9 cellular contexts compared by ENCODE assay signal in the genomic region with DNA sequence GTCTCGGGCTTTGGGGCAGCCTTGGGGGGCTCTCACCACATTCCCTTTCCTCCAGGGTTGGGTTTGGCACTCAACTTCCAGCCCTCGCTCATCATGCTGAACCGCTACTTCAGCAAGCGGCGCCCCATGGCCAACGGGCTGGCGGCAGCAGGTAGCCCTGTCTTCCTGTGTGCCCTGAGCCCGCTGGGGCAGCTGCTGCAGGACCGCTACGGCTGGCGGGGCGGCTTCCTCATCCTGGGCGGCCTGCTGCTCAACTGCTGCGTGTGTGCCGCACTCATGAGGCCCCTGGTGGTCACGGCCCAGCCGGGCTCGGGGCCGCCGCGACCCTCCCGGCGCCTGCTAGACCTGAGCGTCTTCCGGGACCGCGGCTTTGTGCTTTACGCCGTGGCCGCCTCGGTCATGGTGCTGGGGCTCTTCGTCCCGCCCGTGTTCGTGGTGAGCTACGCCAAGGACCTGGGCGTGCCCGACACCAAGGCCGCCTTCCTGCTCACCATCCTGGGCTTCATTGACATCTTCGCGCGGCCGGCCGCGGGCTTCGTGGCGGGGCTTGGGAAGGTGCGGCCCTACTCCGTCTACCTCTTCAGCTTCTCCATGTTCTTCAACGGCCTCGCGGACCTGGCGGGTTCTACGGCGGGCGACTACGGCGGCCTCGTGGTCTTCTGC. TPM values are rescaled to one million over a fixed set of nuclear protein-coding genes. Genes with fewer than 3 reads are reported as not detected.
DNase-seq lines count a peak whose midpoint lies in the region; ATAC-seq and TF ChIP-seq lines count a peak whose summit lies in the region.
"Had no signal": no experiment of that assay in that cellular context is flagged by ENCODE, and none has a peak within 500 bp of the region (broad histone marks: within the 10 kb centered on the region; RNA-seq: fewer than 3 reads in every experiment).

No MANE protein-coding gene starts in this region.

- in situ Hi-C loops in transverse colon (cut with MboI; ENCODE audit: low pct_ligation_motif_present in 1 of 4, low pct_unique_long_range_greater_than_20kb in 1 of 4, low sequenced_read_pairs in 3 of 4) = no loop called here

- TF ChIP-seq CTCF in WERI-Rb-1 (IDR thresholded peaks at IDR 0.05; ENCODE audit: low read depth, low read length) (no peak), lower lobe of right lung (IDR thresholded peaks at IDR 0.05) (no peak), transverse colon (IDR thresholded peaks at IDR 0.05) (no peak)

- no peak overlapping the region for H3K4me3 ChIP-seq in WERI-Rb-1 (ENCODE audit: low read depth, low read length)
- no peak overlapping the region for H3K4me3 ChIP-seq in lower lobe of right lung
- no peak overlapping the region for H3K4me3 ChIP-seq in transverse colon
- H3K4me3 ChIP-seq: upper lobe of left lung had no signal

- H3K27ac ChIP-seq in WERI-Rb-1 = peak overlapping the region; percentile 7
- no peak overlapping the region for H3K27ac ChIP-seq in lower lobe of right lung
- H3K27ac ChIP-seq in transverse colon = peak overlapping the region; percentile 71 to 85 (median 76)

- H3K4me1 ChIP-seq in lower lobe of right lung (peaks cover 83% of the 10 kb centered on the region), transverse colon (peaks cover 53 to 86% (median 62%) of the 10 kb centered on the region in 4 donors)

- DNase-seq in activated gamma-delta T cell (lab: John Stamatoyannopoulos, UW) (peak; percentile 49), activated gamma-delta T cell treated with Interleukin-2 at 50 U/mL for 16 hours (no peak), WERI-Rb-1 (no peak), lower lobe of right lung (peak; percentile 55), transverse colon (no peak), DMS114 treated with DMSO at 0.1 percent for 48 hours (lab: John Stamatoyannopoulos, UW; ENCODE audit: unreplicated experiment) (no peak), NCI-H2227 (lab: John Stamatoyannopoulos, UW; ENCODE audit: unreplicated experiment) (no peak)

- intact Hi-C loops in lower lobe of right lung (cut with DNase I) (no loop called here), transverse colon (cut with DNase I; ENCODE audit: low total_unique reads) (loop anchor here (5.0 kb wide), 1 partner anchor 85 kb away; no protein-coding TSS in a partner anchor)

- WGBS in transverse colon (ENCODE audit: low coverage in 1 of 2), 2 donors = 90 to 92% methylated on average over 14 to 54 of the region's 59 CpGs

- no peak for TF ChIP-seq POLR2A in transverse colon (IDR thresholded peaks at IDR 0.05)

- H3K9me3 ChIP-seq in WERI-Rb-1 (ENCODE audit: severe bottlenecking) = peaks cover 3% of the 10 kb centered on the region
- no peaks in the 10 kb centered on the region for H3K9me3 ChIP-seq in lower lobe of right lung
- H3K9me3 ChIP-seq in transverse colon = no peaks in the 10 kb centered on the region
- H3K9me3 ChIP-seq: upper lobe of left lung had no signal

- ATAC-seq in lower lobe of right lung (no peak), HG03139 (IDR thresholded peaks at IDR 0.05; ENCODE audit: unreplicated experiment) (no peak)

- H3K36me3 ChIP-seq in WERI-Rb-1 = peaks cover 35% of the 10 kb centered on the region
- H3K36me3 ChIP-seq in lower lobe of right lung = peaks cover 39% of the 10 kb centered on the region
- H3K36me3 ChIP-seq in transverse colon = no peaks in the 10 kb centered on the region

- H3K27me3 ChIP-seq in WERI-Rb-1 (ENCODE audit: insufficient read depth, low read depth, severe bottlenecking) (no peaks in the 10 kb centered on the region), lower lobe of right lung (ENCODE audit: low read depth) (no peaks in the 10 kb centered on the region), transverse colon (no peaks in the 10 kb centered on the region)
- H3K27me3 ChIP-seq: upper lobe of left lung had no signal

- TF ChIP-seq EP300 in transverse colon (IDR thresholded peaks at IDR 0.05; ENCODE audit: low read depth) = no peak

RNA-seq across cellular contexts. Expression of gene SLC16A3, which starts 8.4 kb away (rescaled TPM):
- total RNA-seq in lower lobe of right lung = 81.9 TPM
- total RNA-seq in transverse colon = 100 to 1,000 TPM in 1 of 4 donors, 10 to 100 TPM in 3; 11.5 to 105 (median 48.9) TPM

RNA-seq across cellular contexts. Expression of gene CCDC57, which starts 24.6 kb away (rescaled TPM):
- total RNA-seq in lower lobe of right lung (63.4 TPM), transverse colon (10 to 100 TPM; 23.5 to 87.5 (median 48.3) TPM)

RNA-seq across cellular contexts. Expression of gene CSNK1D, which starts 36.3 kb away (rescaled TPM):
- total RNA-seq in lower lobe of right lung (146 TPM), transverse colon (100 to 1,000 TPM in 2 of 4 donors, 10 to 100 TPM in 2; 86.0 to 230 (median 148) TPM)

Comparison
In these comparisons a context has a peak if more than half of its experiments do, and no peak if none do; other contexts are left out.
1. DNase-seq: peak in activated gamma-delta T cell (single experiment) and lower lobe of right lung (single experiment); none in activated gamma-delta T cell treated with Interleukin-2 at 50 U/mL for 16 hours (single experiment), WERI-Rb-1 (single experiment), transverse colon (single experiment), DMS114 treated with DMSO at 0.1 percent for 48 hours (single experiment) and NCI-H2227 (single experiment).